22 cellular contexts compared by ENCODE assay signal in the genomic region with DNA sequence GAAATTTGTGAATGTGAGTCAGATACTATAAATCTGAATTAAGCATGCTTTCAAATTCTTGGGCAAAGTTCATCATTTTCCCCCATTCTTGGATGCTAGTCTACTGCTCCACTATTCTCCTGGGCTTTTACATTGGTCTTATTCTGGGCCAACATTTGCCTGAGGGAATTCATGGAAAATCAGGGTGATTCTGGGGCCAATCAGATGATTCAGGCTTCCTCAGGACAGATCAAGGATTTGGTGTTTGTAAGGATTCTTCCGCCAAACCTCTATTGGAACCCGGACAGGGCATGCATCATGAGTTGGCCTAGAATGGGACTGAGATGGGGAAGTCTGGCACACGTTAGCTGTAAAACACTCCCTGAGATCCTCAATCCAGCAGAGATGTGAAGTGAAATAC.
DNase-seq lines count a peak whose midpoint lies in the region; ATAC-seq and TF ChIP-seq lines count a peak whose summit lies in the region.
"Had no signal": no experiment of that assay in that cellular context is flagged by ENCODE, and none has a peak within 500 bp of the region (broad histone marks: within the 10 kb centered on the region; RNA-seq: fewer than 3 reads in every experiment).

No MANE protein-coding gene starts in this region.

- intact Hi-C loops in left cardiac atrium (cut with DNase I) = no loop called here
- intact Hi-C loops in Right ventricle myocardium superior (cut with DNase I) = no loop called here

- in situ Hi-C loops in astrocyte of the spinal cord (cut with HindIII; ENCODE audit: low sequenced_read_pairs) = no loop called here

- DNase-seq in left cardiac atrium (no peak), Right ventricle myocardium superior (no peak), astrocyte of the spinal cord (ENCODE audit: low read depth, low spot score) (peak; percentile 51), omental fat pad (ENCODE audit: low spot score) (no peak), MV-4-11 (lab: John Stamatoyannopoulos, UW) (no peak), amniotic stem cell (lab: John Stamatoyannopoulos, UW) (no peak), T-helper 17 cell (no peak), hippocampal formation (lab: John Stamatoyannopoulos, UW) (no peak)
- DNase-seq: activated CD8-positive, alpha-beta T cell treated with anti-CD3 and anti-CD28 coated beads for 36 hours; activated T-cell treated with anti-CD3 and anti-CD28 coated beads, Interleukin-2, amount 50 U/mL, for 4 hours; dermis blood vessel endothelial cell; H9; NCI-H1436 treated with DMSO at 0.1 percent for 48 hours; NCI-H2171 treated with DMSO at 0.1 percent for 48 hours; NCI-H748 treated with DMSO at 0.1 percent for 48 hours; right lobe of liver; SJCRH30; stimulated activated naive CD4-positive, alpha-beta T cell had no signal

- no peaks in the 10 kb centered on the region for H3K9me3 ChIP-seq in T-helper 17 cell (ENCODE audit: control insufficient read depth, low read length, poor library complexity, severe bottlenecking)
- H3K9me3 ChIP-seq: A549, breast epithelium, right lobe of liver, SJCRH30 had no signal

- no peak overlapping the region for H3K4me3 ChIP-seq in astrocyte of the spinal cord (ENCODE audit: low read depth, low read length)
- H3K4me3 ChIP-seq: A549, breast epithelium, right lobe of liver, SJCRH30 had no signal

- H3K4me1 Mint-ChIP-seq in T-helper 17 cell = no peaks in the 10 kb centered on the region
- H3K4me1 Mint-ChIP-seq: activated naive CD4-positive, alpha-beta T cell treated with anti-CD3 and anti-CD28 coated beads, Interleukin-2, amount 50 U/mL, for 24 hours; H9 had no signal

- H3K36me3 Mint-ChIP-seq in T-helper 17 cell (ENCODE audit: low read depth) = no peaks in the 10 kb centered on the region
- H3K36me3 Mint-ChIP-seq: activated naive CD4-positive, alpha-beta T cell treated with anti-CD3 and anti-CD28 coated beads, Interleukin-2, amount 50 U/mL, for 24 hours had no signal

- TF ChIP-seq CTCF in astrocyte of the spinal cord (IDR thresholded peaks at IDR 0.05; ENCODE audit: low read depth, low read length) = no peak
- no peak for TF ChIP-seq CTCF in omental fat pad (IDR thresholded peaks at IDR 0.05)

- no peak overlapping the region for H3K27ac Mint-ChIP-seq in T-helper 17 cell
- H3K27ac Mint-ChIP-seq: activated CD8-positive, alpha-beta T cell treated with anti-CD3 and anti-CD28 coated beads for 36 hours; activated naive CD4-positive, alpha-beta T cell treated with anti-CD3 and anti-CD28 coated beads, Interleukin-2, amount 50 U/mL, for 24 hours; H9; type B pancreatic cell had no signal

- peaks cover 22% of the 10 kb centered on the region for H3K27me3 Mint-ChIP-seq in T-helper 17 cell
- H3K27me3 Mint-ChIP-seq: type B pancreatic cell had no signal

- ATAC-seq in left cardiac atrium (peak; percentile 64 to 74), Right ventricle myocardium superior (ENCODE audit: poor library complexity) (no peak), omental fat pad (ENCODE audit: low FRiP score) (peak; percentile 59), T-helper 17 cell (no peak)
- ATAC-seq: A549; activated CD8-positive, alpha-beta T cell treated with anti-CD3 and anti-CD28 coated beads for 36 hours; activated T-cell treated with anti-CD3 and anti-CD28 coated beads, Interleukin-2, amount 50 U/mL, for 4 hours; right lobe of liver had no signal

- no peak overlapping the region for H3K4me3 Mint-ChIP-seq in T-helper 17 cell
- H3K4me3 Mint-ChIP-seq: activated CD8-positive, alpha-beta T cell treated with anti-CD3 and anti-CD28 coated beads for 36 hours; activated naive CD4-positive, alpha-beta T cell treated with anti-CD3 and anti-CD28 coated beads, Interleukin-2, amount 50 U/mL, for 24 hours; activated T-cell treated with anti-CD3 and anti-CD28 coated beads, Interleukin-2, amount 50 U/mL, for 4 hours; H9; type B pancreatic cell had no signal

Comparison
In these comparisons a context has a peak if more than half of its experiments do, and no peak if none do; other contexts are left out.
1. ATAC-seq: peak in left cardiac atrium (2 of 2) and omental fat pad (single experiment); none in Right ventricle myocardium superior (single experiment) and T-helper 17 cell (single experiment).